Comparison of ENCODE assay signal across 29 cellular contexts in genomic region chr21:42680429-42680828, GRCh38.
"Had no signal": no experiment of that assay in that cellular context is flagged by ENCODE, and none has a peak within 500 bp of the region (broad histone marks: within the 10 kb centered on the region; RNA-seq: fewer than 3 reads in every experiment).

No MANE protein-coding gene starts in this region.

- H3K9me3 Mint-ChIP-seq: activated CD4-positive, alpha-beta memory T cell treated with anti-CD3 and anti-CD28 coated beads, Interleukin-2, amount 10 ng/mL, durations not matched to agents 7 days and 5 days; activated CD4-positive, alpha-beta T cell treated with anti-CD3 and anti-CD28 coated beads, Interleukin-2, amount 10 ng/mL, durations not matched to agents 7 days and 5 days; activated T-cell treated with anti-CD3 and anti-CD28 coated beads, Interleukin-2, amount 50 U/mL, for 4 hours; activated T-helper 17 cell treated with anti-CD3 and anti-CD28 coated beads, Interleukin-2, amount 50 U/mL, for 72 hours; effector memory CD8-positive, alpha-beta T cell; WTC11 had no signal

- H3K9me3 ChIP-seq: body of pancreas, esophagus muscularis mucosa, gastrocnemius medialis, heart left ventricle had no signal

- H3K27ac ChIP-seq: body of pancreas, esophagus muscularis mucosa, foreskin keratinocyte, gastrocnemius medialis, heart left ventricle had no signal

- H3K4me3 Mint-ChIP-seq: activated CD4-positive, alpha-beta memory T cell treated with anti-CD3 and anti-CD28 coated beads, Interleukin-2, amount 10 ng/mL, durations not matched to agents 7 days and 5 days; activated CD4-positive, alpha-beta T cell treated with anti-CD3 and anti-CD28 coated beads, Interleukin-2, amount 10 ng/mL, durations not matched to agents 7 days and 5 days; activated naive CD8-positive, alpha-beta T cell; activated T-cell treated with anti-CD3 and anti-CD28 coated beads, Interleukin-2, amount 50 U/mL, for 4 hours; WTC11 had no signal

- DNase-seq: activated CD4-positive, alpha-beta memory T cell treated with anti-CD3 and anti-CD28 coated beads, Interleukin-2, amount 10 ng/mL, durations not matched to agents 7 days and 5 days; activated CD4-positive, alpha-beta T cell treated with anti-CD3 and anti-CD28 coated beads for 1 hour; activated CD4-positive, alpha-beta T cell treated with anti-CD3 and anti-CD28 coated beads for 4 hours; activated CD4-positive, alpha-beta T cell treated with anti-CD3 and anti-CD28 coated beads, Interleukin-2, amount 10 ng/mL, durations not matched to agents 7 days and 5 days; activated CD4-positive, alpha-beta T cell treated with anti-CD3 and anti-CD28 coated beads, Interleukin-2, amount 50 U/mL, for 4 hours; activated CD8-positive, alpha-beta memory T cell treated with anti-CD3 and anti-CD28 coated beads, Interleukin-2, amount 50 U/mL, for 48 hours; activated effector memory CD4-positive, alpha-beta T cell treated with Interleukin-2 at 50 U/mL for 16 hours; activated gamma-delta T cell treated with Interleukin-2 at 50 U/mL for 16 hours; activated naive CD4-positive, alpha-beta T cell treated with anti-CD3 and anti-CD28 coated beads, Interleukin-2, amount 50 U/mL, for 16 hours; activated naive CD4-positive, alpha-beta T cell treated with Interleukin-2 at 50 U/mL for 16 hours; activated T-cell treated with anti-CD3 and anti-CD28 coated beads for 4 hours; activated T-cell treated with anti-CD3 and anti-CD28 coated beads, Interleukin-2, amount 50 U/mL, for 4 hours; amniotic stem cell; anterior cingulate cortex; body of pancreas; caudate nucleus; cortex of kidney; dermis blood vessel endothelial cell; effector CD4-positive, alpha-beta T cell; effector memory CD8-positive, alpha-beta T cell; erythroblast; foreskin keratinocyte; gastrocnemius medialis; glutamatergic neuron had no signal

- H3K27me3 Mint-ChIP-seq: activated CD4-positive, alpha-beta T cell treated with anti-CD3 and anti-CD28 coated beads, Interleukin-2, amount 10 ng/mL, durations not matched to agents 7 days and 5 days; activated naive CD8-positive, alpha-beta T cell; activated T-helper 17 cell treated with anti-CD3 and anti-CD28 coated beads, Interleukin-2, amount 50 U/mL, for 72 hours had no signal

- H3K4me1 ChIP-seq: body of pancreas, foreskin keratinocyte had no signal

- H3K4me3 ChIP-seq: body of pancreas, esophagus muscularis mucosa, gastrocnemius medialis, heart left ventricle had no signal

- H3K36me3 Mint-ChIP-seq: activated naive CD8-positive, alpha-beta T cell had no signal

- H3K36me3 ChIP-seq: gastrocnemius medialis, heart left ventricle had no signal

- H3K27ac Mint-ChIP-seq: activated naive CD8-positive, alpha-beta T cell; activated T-helper 17 cell treated with anti-CD3 and anti-CD28 coated beads, Interleukin-2, amount 50 U/mL, for 72 hours; WTC11 had no signal

- ATAC-seq: activated T-cell treated with anti-CD3 and anti-CD28 coated beads, Interleukin-2, amount 50 U/mL, for 4 hours; activated T-helper 17 cell treated with anti-CD3 and anti-CD28 coated beads, Interleukin-2, amount 50 U/mL, for 72 hours; body of pancreas; effector memory CD8-positive, alpha-beta T cell; foreskin keratinocyte; gastrocnemius medialis; heart left ventricle had no signal

- H3K27me3 ChIP-seq: body of pancreas, esophagus muscularis mucosa had no signal
